ENCODE assay signal across 9 cellular contexts in genomic region chr3:197810901-197811300, GRCh38.
"Had no signal": no experiment of that assay in that cellular context is flagged by ENCODE, and none has a peak within 500 bp of the region (broad histone marks: within the 10 kb centered on the region; RNA-seq: fewer than 3 reads in every experiment).

No MANE protein-coding gene starts in this region.

- H3K36me3 ChIP-seq: transverse colon had no signal

- H2AFZ ChIP-seq: parathyroid adenoma had no signal

- H3K27me3 ChIP-seq: transverse colon had no signal

- DNase-seq: activated CD4-positive, alpha-beta T cell treated with anti-CD3 and anti-CD28 coated beads for 48 hours; activated naive CD4-positive, alpha-beta T cell; activated naive CD8-positive, alpha-beta T cell treated with anti-CD3 and anti-CD28 coated beads, Interleukin-2, amount 10 ng/mL, durations not matched to agents 7 days and 5 days; endodermal cell; stimulated activated CD4-positive, alpha-beta T cell treated with anti-CD3 and anti-CD28 coated beads, Interleukin-4, amount 100 ng/mL, for 24 hours; stimulated activated naive CD4-positive, alpha-beta T cell; SW 1271; transverse colon had no signal

- H3K27ac ChIP-seq: parathyroid adenoma had no signal

- H3K4me3 ChIP-seq: transverse colon had no signal

- H3K9ac ChIP-seq: parathyroid adenoma had no signal

- H3K9me3 ChIP-seq: transverse colon had no signal
